ENCODE assay signal across 7 cellular contexts in the genomic region with DNA sequence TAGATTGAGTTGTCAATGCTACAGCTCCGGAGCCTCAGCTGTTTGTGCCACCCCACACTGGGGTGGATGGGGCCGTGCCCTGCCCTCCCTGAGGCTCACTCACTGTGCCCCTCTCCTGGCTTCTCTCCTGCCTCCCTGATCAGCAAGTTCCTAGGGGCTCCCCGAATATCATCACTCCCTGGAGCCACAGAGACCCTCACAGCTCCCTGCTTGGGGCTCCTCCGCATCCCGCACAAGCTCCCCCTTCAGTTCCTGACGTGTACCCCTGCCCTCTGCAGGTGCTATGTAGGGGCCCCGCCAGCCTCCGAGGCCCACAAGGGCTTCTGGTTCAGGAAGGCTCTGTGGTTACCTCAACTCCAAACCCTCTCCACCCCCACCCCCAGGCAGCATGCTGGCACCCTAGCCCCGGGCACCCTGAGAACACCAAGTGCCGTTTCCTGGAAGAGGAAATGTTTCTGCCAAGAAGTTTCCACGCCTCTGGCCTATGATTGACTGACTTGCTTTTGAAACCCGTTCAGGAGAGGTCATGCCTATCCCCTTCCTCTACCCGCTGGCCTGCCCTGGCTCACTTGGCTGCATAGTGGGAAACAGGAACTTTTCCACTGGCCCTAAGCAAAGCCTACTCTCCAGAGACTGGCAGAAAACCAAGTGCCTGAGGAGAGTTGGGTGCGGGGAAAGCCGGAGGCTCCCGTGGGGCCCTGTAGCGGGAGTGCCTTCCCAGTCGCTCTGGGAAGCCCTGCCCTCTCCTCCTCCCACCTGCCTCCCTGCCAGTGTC. TPM values are rescaled to one million over a fixed set of nuclear protein-coding genes. Genes with fewer than 3 reads are reported as not detected.
DNase-seq lines count a peak whose midpoint lies in the region; ATAC-seq and TF ChIP-seq lines count a peak whose summit lies in the region.
"Not testable (repeated sequence)": the region's sequence is repeated elsewhere in the genome, so short reads cannot be mapped to it uniquely, and the experiment has no call there.

No MANE protein-coding gene starts in this region.

- peak overlapping the region; percentile 34 for H3K4me3 Mint-ChIP-seq in T-helper 1 cell treated with Interleukin-12 subunit alpha and Interleukin-12 subunit beta and Interleukin-4 antibody, amounts not matched to agents 30 μg/mL and 1 μg/mL, for 36 hours
- H3K4me3 Mint-ChIP-seq in activated CD8-positive, alpha-beta memory T cell treated with anti-CD3 and anti-CD28 coated beads, Interleukin-2, amount 10 ng/mL, durations not matched to agents 7 days and 5 days: not testable (repeated sequence)
- H3K4me3 Mint-ChIP-seq in memory B cell: peak overlapping the region; percentile 30

- H3K27me3 Mint-ChIP-seq in T-helper 1 cell treated with Interleukin-12 subunit alpha and Interleukin-12 subunit beta and Interleukin-4 antibody, amounts not matched to agents 30 μg/mL and 1 μg/mL, for 36 hours (ENCODE audit: low read depth); activated CD8-positive, alpha-beta memory T cell treated with anti-CD3 and anti-CD28 coated beads, Interleukin-2, amount 10 ng/mL, durations not matched to agents 7 days and 5 days; memory B cell: not testable (repeated sequence)

- not testable (repeated sequence) for H3K9me3 Mint-ChIP-seq in T-helper 1 cell treated with Interleukin-12 subunit alpha and Interleukin-12 subunit beta and Interleukin-4 antibody, amounts not matched to agents 30 μg/mL and 1 μg/mL, for 36 hours; activated CD8-positive, alpha-beta memory T cell treated with anti-CD3 and anti-CD28 coated beads, Interleukin-2, amount 10 ng/mL, durations not matched to agents 7 days and 5 days (ENCODE audit: low read depth); memory B cell

- H3K27ac ChIP-seq in HL-60 (replicated peaks): peak overlapping the region; percentile 61; the same call in 1 of the 2 replicates
- H3K27ac ChIP-seq in body of pancreas: peak overlapping the region; percentile 39 to 79 (median 61)

- not testable (repeated sequence) for H3K9ac ChIP-seq in skeletal muscle satellite cell (ENCODE audit: low read depth, low read length)

- TF ChIP-seq CTCF in HL-60 (IDR thresholded peaks at IDR 0.05; ENCODE audit: insufficient read depth, low read length); body of pancreas (IDR thresholded peaks at IDR 0.05): not testable (repeated sequence)

- not testable (repeated sequence) for H3K27me3 ChIP-seq in HL-60 (ENCODE audit: insufficient read depth, poor library complexity, severe bottlenecking); body of pancreas; skeletal muscle satellite cell (ENCODE audit: control insufficient read depth, insufficient read depth, low read length)

- peak overlapping the region; percentile 62 for H3K27ac Mint-ChIP-seq in T-helper 1 cell treated with Interleukin-12 subunit alpha and Interleukin-12 subunit beta and Interleukin-4 antibody, amounts not matched to agents 30 μg/mL and 1 μg/mL, for 36 hours
- not testable (repeated sequence) for H3K27ac Mint-ChIP-seq in activated CD8-positive, alpha-beta memory T cell treated with anti-CD3 and anti-CD28 coated beads, Interleukin-2, amount 10 ng/mL, durations not matched to agents 7 days and 5 days; memory B cell

- H3K4me1 ChIP-seq in body of pancreas; skeletal muscle satellite cell (ENCODE audit: control insufficient read depth, insufficient read depth, low read length): not testable (repeated sequence)

- ATAC-seq in activated CD8-positive, alpha-beta memory T cell treated with anti-CD3 and anti-CD28 coated beads, Interleukin-2, amount 10 ng/mL, durations not matched to agents 7 days and 5 days: peak; percentile 51
- ATAC-seq in body of pancreas (peak; percentile 85), left cardiac atrium (peak; percentile 81 to 89), memory B cell (ENCODE audit: low read depth) (peak; percentile 16)

- H3K4me1 Mint-ChIP-seq in T-helper 1 cell treated with Interleukin-12 subunit alpha and Interleukin-12 subunit beta and Interleukin-4 antibody, amounts not matched to agents 30 μg/mL and 1 μg/mL, for 36 hours (ENCODE audit: low read depth); activated CD8-positive, alpha-beta memory T cell treated with anti-CD3 and anti-CD28 coated beads, Interleukin-2, amount 10 ng/mL, durations not matched to agents 7 days and 5 days; memory B cell: not testable (repeated sequence)

- WGBS in body of pancreas, 2 donors: no CpG with 5 or more reads among the region's 18 CpGs

- not testable (repeated sequence) for DNase-seq in HL-60 (ENCODE audit: low read depth in 1 of 2, low spot score in 1 of 2); activated CD8-positive, alpha-beta memory T cell treated with anti-CD3 and anti-CD28 coated beads, Interleukin-2, amount 10 ng/mL, durations not matched to agents 7 days and 5 days; body of pancreas; left cardiac atrium; memory B cell (ENCODE audit: low spot score in 2 of 2)

- not testable (repeated sequence) for H3K4me3 ChIP-seq in HL-60 (replicated peaks; ENCODE audit: insufficient read depth, low read length); body of pancreas; skeletal muscle satellite cell (ENCODE audit: low read length)

- CTCF ChIA-PET in activated CD8-positive, alpha-beta memory T cell treated with anti-CD3 and anti-CD28 coated beads, Interleukin-2, amount 10 ng/mL, durations not matched to agents 7 days and 5 days (lab: Charles Lee): not testable (repeated sequence)

- TF ChIP-seq POLR2A in body of pancreas (IDR thresholded peaks at IDR 0.05): peak in 1 of 3 donors; percentile 11

- intact Hi-C loops in body of pancreas (cut with DNase I); left cardiac atrium (cut with DNase I): not testable (repeated sequence)

- peak overlapping the region; percentile 29 for H3K4me2 ChIP-seq in skeletal muscle satellite cell (ENCODE audit: low read length)

- not testable (repeated sequence) for H3K9me3 ChIP-seq in body of pancreas; skeletal muscle satellite cell (replicated peaks; ENCODE audit: low read length)

- not testable (repeated sequence) for H3K36me3 Mint-ChIP-seq in T-helper 1 cell treated with Interleukin-12 subunit alpha and Interleukin-12 subunit beta and Interleukin-4 antibody, amounts not matched to agents 30 μg/mL and 1 μg/mL, for 36 hours (ENCODE audit: low read depth); activated CD8-positive, alpha-beta memory T cell treated with anti-CD3 and anti-CD28 coated beads, Interleukin-2, amount 10 ng/mL, durations not matched to agents 7 days and 5 days; memory B cell

- not testable (repeated sequence) for H3K36me3 ChIP-seq in body of pancreas (replicated peaks in 1 of 2; ENCODE audit: insufficient read depth in 1 of 2, low read depth in 2 of 2); skeletal muscle satellite cell (ENCODE audit: insufficient read depth, low read length)

RNA-seq across cellular contexts. Expression of a gene that starts 30.3 kb away (rescaled TPM):
- total RNA-seq in activated CD8-positive, alpha-beta memory T cell treated with anti-CD3 and anti-CD28 coated beads, Interleukin-2, amount 10 ng/mL, durations not matched to agents 7 days and 5 days: 10 to 100 TPM; 12.0 to 23.3 TPM
- total RNA-seq in body of pancreas: 100 to 1,000 TPM; 196 to 199 TPM
- 10 to 100 TPM in 1 of 2 donors, 1 to 10 TPM in 1; 5.8 to 12.8 TPM for total RNA-seq in left cardiac atrium
- 37.4 and 54.8 TPM in 2 replicates for total RNA-seq in skeletal muscle satellite cell (2012; rRNA removed)

Comparison
In these comparisons a context has a peak if more than half of its experiments do, and no peak if none do; other contexts are left out.
1. ATAC-seq: peak in every context shown above with its lines; median percentile 85 in body of pancreas; 85 in left cardiac atrium; 51 in activated CD8-positive, alpha-beta memory T cell treated with anti-CD3 and anti-CD28 coated beads, Interleukin-2, amount 10 ng/mL, durations not matched to agents 7 days and 5 days; 16 in memory B cell.
2. RNA of a gene that starts 30.3 kb away (total RNA-seq): 196 to 199 TPM in body of pancreas; 12.0 to 23.3 TPM in activated CD8-positive, alpha-beta memory T cell treated with anti-CD3 and anti-CD28 coated beads, Interleukin-2, amount 10 ng/mL, durations not matched to agents 7 days and 5 days and 5.8 to 12.8 TPM in left cardiac atrium; every median in the first group is over 4 times any median in the second.